Comparison of ENCODE assay signal across 1 cellular context in the genomic region with DNA sequence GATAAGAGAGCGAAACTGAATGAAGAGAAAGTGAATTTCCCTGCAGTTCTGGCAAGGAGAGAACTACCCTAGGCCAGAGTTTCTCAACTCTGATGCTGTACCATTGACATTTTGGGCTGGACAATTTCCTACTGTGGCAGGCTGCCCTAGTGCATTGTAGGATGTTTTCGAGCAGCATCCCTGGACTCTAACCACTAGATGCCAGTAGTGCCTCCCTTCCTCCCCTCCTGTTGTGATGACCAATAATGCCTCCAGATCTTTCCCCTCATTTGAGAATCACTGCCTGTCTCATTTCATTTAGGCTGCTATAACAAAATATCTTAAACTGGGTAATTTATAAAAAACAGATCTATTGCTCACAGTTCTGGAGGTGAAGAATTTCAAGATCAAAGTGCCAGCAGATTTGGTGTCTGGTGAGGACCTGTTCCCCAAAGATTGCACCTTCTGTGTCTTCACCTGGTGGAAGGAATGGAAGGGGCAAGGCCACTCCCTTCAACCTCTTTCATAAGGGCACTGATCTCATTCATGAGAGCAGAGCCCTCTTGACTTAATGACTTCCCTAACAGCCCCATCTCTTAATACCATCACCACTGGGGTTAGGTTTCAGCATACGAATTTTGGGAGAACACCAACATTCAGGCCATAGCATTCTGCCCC.
TF ChIP-seq lines count a peak whose summit lies in the region.

No MANE protein-coding gene starts in this region.

TF ChIP-seq in A549, 52 proteins besides CTCF, POLR2A, EP300 and RAD21:
- TF ChIP-seq HDAC2 (IDR thresholded peaks at IDR 0.05) (no peak), SREBF2 (IDR thresholded peaks at IDR 0.05) (no peak), GATA3 (IDR thresholded peaks at IDR 0.05; ENCODE audit: borderline replicate concordance) (no peak), MAZ (IDR thresholded peaks at IDR 0.05; ENCODE audit: borderline replicate concordance, low read depth, low read length) (no peak)
- TF ChIP-seq, protein P1, sequence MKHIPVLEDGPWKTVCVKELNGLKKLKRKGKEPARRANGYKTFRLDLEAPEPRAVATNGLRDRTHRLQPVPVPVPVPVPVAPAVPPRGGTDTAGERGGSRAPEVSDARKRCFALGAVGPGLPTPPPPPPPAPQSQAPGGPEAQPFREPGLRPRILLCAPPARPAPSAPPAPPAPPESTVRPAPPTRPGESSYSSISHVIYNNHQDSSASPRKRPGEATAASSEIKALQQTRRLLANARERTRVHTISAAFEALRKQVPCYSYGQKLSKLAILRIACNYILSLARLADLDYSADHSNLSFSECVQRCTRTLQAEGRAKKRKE (CRISPR knock-in tag; IDR thresholded peaks at IDR 0.05; ENCODE audit: low read depth) = no peak
